In the genomic region with DNA sequence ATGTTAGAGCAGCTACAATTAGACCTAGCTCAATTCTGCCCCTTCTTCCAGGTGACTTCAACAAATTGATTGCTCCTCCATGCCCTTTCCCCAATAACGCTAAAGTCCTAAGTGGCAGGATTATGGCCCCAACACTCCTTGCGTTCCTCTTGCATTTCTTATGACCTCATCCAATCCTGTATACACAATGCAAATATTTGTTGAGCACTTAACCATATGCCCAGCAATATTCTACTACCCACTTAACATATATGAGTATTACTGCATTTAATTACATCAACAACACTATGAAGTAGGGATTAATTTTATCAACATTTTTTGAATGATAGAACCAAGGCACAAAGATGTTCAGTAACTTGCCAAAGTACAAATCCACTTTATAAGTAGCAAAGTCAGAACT, we compare ENCODE assay signal across 1 cellular context.
TF ChIP-seq lines count a peak whose summit lies in the region.

No MANE protein-coding gene starts in this region.

TF ChIP-seq in HEK293, 187 proteins besides CTCF, POLR2A, EP300 and RAD21 (continued from another document and continues in another):
- peak; percentile 71 for TF ChIP-seq ZNF629 (tag by site-specific recombination; IDR thresholded peaks at IDR 0.05)
- TF ChIP-seq ZNF624 (tag by site-specific recombination; IDR thresholded peaks at IDR 0.05): no peak
- peak; percentile 30; the same call in 1 of the 2 replicates for TF ChIP-seq ZBTB21 (tag by site-specific recombination; IDR thresholded peaks at IDR 0.05)
- no peak for TF ChIP-seq GLI4 (tag by site-specific recombination; IDR thresholded peaks at IDR 0.05)
- no peak for TF ChIP-seq RBAK (tag by site-specific recombination; IDR thresholded peaks at IDR 0.05)
- TF ChIP-seq ZBTB20 (tag by site-specific recombination; IDR thresholded peaks at IDR 0.05): no peak
- TF ChIP-seq SP3 (tag by site-specific recombination; IDR thresholded peaks at IDR 0.05): peak; percentile 42; the same call in 1 of the 2 replicates
- TF ChIP-seq, protein P1, sequence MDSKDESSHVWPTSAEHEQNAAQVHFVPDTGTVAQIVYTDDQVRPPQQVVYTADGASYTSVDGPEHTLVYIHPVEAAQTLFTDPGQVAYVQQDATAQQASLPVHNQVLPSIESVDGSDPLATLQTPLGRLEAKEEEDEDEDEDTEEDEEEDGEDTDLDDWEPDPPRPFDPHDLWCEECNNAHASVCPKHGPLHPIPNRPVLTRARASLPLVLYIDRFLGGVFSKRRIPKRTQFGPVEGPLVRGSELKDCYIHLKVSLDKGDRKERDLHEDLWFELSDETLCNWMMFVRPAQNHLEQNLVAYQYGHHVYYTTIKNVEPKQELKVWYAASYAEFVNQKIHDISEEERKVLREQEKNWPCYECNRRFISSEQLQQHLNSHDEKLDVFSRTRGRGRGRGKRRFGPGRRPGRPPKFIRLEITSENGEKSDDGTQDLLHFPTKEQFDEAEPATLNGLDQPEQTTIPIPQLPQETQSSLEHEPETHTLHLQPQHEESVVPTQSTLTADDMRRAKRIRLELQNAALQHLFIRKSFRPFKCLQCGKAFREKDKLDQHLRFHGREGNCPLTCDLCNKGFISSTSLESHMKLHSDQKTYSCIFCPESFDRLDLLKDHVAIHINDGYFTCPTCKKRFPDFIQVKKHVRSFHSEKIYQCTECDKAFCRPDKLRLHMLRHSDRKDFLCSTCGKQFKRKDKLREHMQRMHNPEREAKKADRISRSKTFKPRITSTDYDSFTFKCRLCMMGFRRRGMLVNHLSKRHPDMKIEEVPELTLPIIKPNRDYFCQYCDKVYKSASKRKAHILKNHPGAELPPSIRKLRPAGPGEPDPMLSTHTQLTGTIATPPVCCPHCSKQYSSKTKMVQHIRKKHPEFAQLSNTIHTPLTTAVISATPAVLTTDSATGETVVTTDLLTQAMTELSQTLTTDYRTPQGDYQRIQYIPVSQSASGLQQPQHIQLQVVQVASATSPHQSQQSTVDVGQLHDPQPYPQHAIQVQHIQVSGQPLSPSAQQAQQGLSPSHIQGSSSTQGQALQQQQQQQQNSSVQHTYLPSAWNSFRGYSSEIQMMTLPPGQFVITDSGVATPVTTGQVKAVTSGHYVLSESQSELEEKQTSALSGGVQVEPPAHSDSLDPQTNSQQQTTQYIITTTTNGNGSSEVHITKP (tag by site-specific recombination; IDR thresholded peaks at IDR 0.05): no peak
- TF ChIP-seq ZNF366 (tag by site-specific recombination; conservative IDR thresholded peaks at IDR 0.05): peak; percentile 67; the same call in 1 of the 2 replicates
- no peak for TF ChIP-seq ZNF157 (tag by site-specific recombination; IDR thresholded peaks at IDR 0.05)
- TF ChIP-seq, protein P2, sequence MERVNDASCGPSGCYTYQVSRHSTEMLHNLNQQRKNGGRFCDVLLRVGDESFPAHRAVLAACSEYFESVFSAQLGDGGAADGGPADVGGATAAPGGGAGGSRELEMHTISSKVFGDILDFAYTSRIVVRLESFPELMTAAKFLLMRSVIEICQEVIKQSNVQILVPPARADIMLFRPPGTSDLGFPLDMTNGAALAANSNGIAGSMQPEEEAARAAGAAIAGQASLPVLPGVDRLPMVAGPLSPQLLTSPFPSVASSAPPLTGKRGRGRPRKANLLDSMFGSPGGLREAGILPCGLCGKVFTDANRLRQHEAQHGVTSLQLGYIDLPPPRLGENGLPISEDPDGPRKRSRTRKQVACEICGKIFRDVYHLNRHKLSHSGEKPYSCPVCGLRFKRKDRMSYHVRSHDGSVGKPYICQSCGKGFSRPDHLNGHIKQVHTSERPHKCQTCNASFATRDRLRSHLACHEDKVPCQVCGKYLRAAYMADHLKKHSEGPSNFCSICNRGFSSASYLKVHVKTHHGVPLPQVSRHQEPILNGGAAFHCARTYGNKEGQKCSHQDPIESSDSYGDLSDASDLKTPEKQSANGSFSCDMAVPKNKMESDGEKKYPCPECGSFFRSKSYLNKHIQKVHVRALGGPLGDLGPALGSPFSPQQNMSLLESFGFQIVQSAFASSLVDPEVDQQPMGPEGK (tag by site-specific recombination; IDR thresholded peaks at IDR 0.05): peak; percentile 38; the same call in 1 of the 2 replicates
- TF ChIP-seq KLF10 (tag by site-specific recombination; IDR thresholded peaks at IDR 0.05): no peak
- TF ChIP-seq ZNF677 (tag by site-specific recombination; IDR thresholded peaks at IDR 0.05): no peak
- TF ChIP-seq ZNF274 (IDR thresholded peaks at IDR 0.05; ENCODE audit: low read length): no peak
- TF ChIP-seq ZNF274 (tag by site-specific recombination; IDR thresholded peaks at IDR 0.05; ENCODE audit: borderline replicate concordance): no peak
- no peak for TF ChIP-seq ZNF623 (tag by site-specific recombination; IDR thresholded peaks at IDR 0.05)
- TF ChIP-seq ZNF24 (tag by site-specific recombination; IDR thresholded peaks at IDR 0.05): no peak; the same call in 1 of the 2 replicates
- no peak for TF ChIP-seq ZSCAN16 (tag by site-specific recombination; IDR thresholded peaks at IDR 0.05)
- TF ChIP-seq WT1 (tag by site-specific recombination; IDR thresholded peaks at IDR 0.05): 0 out of 2 replicates have a peak, but pooled peaks have one; percentile 23
- TF ChIP-seq KLF7 (tag by site-specific recombination; IDR thresholded peaks at IDR 0.05; ENCODE audit: borderline replicate concordance): no peak
- no peak for TF ChIP-seq ZNF350 (tag by site-specific recombination; IDR thresholded peaks at IDR 0.05)
- TF ChIP-seq IKZF3 (tag by site-specific recombination; IDR thresholded peaks at IDR 0.05): 0 out of 2 replicates have a peak, but pooled peaks have one; percentile 27
- no peak for TF ChIP-seq FEZF1 (tag by site-specific recombination; IDR thresholded peaks at IDR 0.05)
- no peak for TF ChIP-seq ZNF248 (tag by site-specific recombination; IDR thresholded peaks at IDR 0.05)
- TF ChIP-seq ZNF600 (tag by site-specific recombination; IDR thresholded peaks at IDR 0.05): 0 out of 2 replicates have a peak, but pooled peaks have one; percentile 31
- no peak for TF ChIP-seq ZNF423 (tag by site-specific recombination; IDR thresholded peaks at IDR 0.05)
- no peak for TF ChIP-seq ZNF114 (tag by site-specific recombination; IDR thresholded peaks at IDR 0.05)
- TF ChIP-seq, protein P3, sequence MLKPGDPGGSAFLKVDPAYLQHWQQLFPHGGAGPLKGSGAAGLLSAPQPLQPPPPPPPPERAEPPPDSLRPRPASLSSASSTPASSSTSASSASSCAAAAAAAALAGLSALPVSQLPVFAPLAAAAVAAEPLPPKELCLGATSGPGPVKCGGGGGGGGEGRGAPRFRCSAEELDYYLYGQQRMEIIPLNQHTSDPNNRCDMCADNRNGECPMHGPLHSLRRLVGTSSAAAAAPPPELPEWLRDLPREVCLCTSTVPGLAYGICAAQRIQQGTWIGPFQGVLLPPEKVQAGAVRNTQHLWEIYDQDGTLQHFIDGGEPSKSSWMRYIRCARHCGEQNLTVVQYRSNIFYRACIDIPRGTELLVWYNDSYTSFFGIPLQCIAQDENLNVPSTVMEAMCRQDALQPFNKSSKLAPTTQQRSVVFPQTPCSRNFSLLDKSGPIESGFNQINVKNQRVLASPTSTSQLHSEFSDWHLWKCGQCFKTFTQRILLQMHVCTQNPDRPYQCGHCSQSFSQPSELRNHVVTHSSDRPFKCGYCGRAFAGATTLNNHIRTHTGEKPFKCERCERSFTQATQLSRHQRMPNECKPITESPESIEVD (tag by site-specific recombination; IDR thresholded peaks at IDR 0.05): peak; percentile 59
- TF ChIP-seq, protein P4, sequence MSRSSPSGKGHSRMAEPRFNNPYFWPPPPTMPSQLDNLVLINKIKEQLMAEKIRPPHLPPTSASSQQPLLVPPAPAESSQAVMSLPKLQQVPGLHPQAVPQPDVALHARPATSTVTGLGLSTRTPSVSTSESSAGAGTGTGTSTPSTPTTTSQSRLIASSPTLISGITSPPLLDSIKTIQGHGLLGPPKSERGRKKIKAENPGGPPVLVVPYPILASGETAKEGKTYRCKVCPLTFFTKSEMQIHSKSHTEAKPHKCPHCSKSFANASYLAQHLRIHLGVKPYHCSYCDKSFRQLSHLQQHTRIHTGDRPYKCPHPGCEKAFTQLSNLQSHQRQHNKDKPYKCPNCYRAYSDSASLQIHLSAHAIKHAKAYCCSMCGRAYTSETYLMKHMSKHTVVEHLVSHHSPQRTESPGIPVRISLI (tag by site-specific recombination; IDR thresholded peaks at IDR 0.05): peak; percentile 87
- TF ChIP-seq ZNF311 (tag by site-specific recombination; IDR thresholded peaks at IDR 0.05; ENCODE audit: borderline replicate concordance): no peak
- TF ChIP-seq, protein P5, sequence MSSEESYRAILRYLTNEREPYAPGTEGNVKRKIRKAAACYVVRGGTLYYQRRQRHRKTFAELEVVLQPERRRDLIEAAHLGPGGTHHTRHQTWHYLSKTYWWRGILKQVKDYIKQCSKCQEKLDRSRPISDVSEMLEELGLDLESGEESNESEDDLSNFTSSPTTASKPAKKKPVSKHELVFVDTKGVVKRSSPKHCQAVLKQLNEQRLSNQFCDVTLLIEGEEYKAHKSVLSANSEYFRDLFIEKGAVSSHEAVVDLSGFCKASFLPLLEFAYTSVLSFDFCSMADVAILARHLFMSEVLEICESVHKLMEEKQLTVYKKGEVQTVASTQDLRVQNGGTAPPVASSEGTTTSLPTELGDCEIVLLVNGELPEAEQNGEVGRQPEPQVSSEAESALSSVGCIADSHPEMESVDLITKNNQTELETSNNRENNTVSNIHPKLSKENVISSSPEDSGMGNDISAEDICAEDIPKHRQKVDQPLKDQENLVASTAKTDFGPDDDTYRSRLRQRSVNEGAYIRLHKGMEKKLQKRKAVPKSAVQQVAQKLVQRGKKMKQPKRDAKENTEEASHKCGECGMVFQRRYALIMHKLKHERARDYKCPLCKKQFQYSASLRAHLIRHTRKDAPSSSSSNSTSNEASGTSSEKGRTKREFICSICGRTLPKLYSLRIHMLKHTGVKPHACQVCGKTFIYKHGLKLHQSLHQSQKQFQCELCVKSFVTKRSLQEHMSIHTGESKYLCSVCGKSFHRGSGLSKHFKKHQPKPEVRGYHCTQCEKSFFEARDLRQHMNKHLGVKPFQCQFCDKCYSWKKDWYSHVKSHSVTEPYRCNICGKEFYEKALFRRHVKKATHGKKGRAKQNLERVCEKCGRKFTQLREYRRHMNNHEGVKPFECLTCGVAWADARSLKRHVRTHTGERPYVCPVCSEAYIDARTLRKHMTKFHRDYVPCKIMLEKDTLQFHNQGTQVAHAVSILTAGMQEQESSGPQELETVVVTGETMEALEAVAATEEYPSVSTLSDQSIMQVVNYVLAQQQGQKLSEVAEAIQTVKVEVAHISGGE (tag by site-specific recombination; conservative IDR thresholded peaks at IDR 0.05; ENCODE audit: low read depth): no peak
- TF ChIP-seq, protein P6, sequence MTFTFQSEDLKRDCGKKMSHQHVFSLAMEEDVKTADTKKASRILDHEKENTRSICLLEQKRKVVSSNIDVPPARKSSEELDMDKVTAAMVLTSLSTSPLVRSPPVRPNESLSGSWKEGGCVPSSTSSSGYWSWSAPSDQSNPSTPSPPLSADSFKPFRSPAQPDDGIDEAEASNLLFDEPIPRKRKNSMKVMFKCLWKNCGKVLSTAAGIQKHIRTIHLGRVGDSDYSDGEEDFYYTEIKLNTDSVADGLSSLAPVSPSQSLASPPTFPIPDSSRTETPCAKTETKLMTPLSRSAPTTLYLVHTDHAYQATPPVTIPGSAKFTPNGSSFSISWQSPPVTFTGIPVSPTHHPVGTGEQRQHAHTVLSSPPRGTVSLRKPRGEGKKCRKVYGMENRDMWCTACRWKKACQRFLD (tag by site-specific recombination; IDR thresholded peaks at IDR 0.05): no peak
- TF ChIP-seq MYNN (tag by site-specific recombination; IDR thresholded peaks at IDR 0.05; ENCODE audit: borderline replicate concordance): no peak
- TF ChIP-seq ZNF416 (tag by site-specific recombination; IDR thresholded peaks at IDR 0.05): no peak
- no peak for TF ChIP-seq ZSCAN23 (tag by site-specific recombination; IDR thresholded peaks at IDR 0.05)
- TF ChIP-seq ZNF792 (tag by site-specific recombination; IDR thresholded peaks at IDR 0.05): no peak
- TF ChIP-seq MZF1 (tag by site-specific recombination; IDR thresholded peaks at IDR 0.05; ENCODE audit: borderline replicate concordance): no peak
- TF ChIP-seq KLF16 (tag by site-specific recombination; IDR thresholded peaks at IDR 0.05): no peak
- TF ChIP-seq ZNF2 (tag by site-specific recombination; IDR thresholded peaks at IDR 0.05): no peak
- TF ChIP-seq ZNF837 (tag by site-specific recombination; IDR thresholded peaks at IDR 0.05): no peak
- TF ChIP-seq ZSCAN30 (tag by site-specific recombination; IDR thresholded peaks at IDR 0.05): no peak
- no peak for TF ChIP-seq ZNF571 (tag by site-specific recombination; IDR thresholded peaks at IDR 0.05)
- TF ChIP-seq ZNF426 (tag by site-specific recombination; IDR thresholded peaks at IDR 0.05): no peak
- TF ChIP-seq, protein P7, sequence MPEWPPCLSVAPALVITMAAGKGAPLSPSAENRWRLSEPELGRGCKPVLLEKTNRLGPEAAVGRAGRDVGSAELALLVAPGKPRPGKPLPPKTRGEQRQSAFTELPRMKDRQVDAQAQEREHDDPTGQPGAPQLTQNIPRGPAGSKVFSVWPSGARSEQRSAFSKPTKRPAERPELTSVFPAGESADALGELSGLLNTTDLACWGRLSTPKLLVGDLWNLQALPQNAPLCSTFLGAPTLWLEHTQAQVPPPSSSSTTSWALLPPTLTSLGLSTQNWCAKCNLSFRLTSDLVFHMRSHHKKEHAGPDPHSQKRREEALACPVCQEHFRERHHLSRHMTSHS (tag by site-specific recombination; IDR thresholded peaks at IDR 0.05): no peak
- no peak for TF ChIP-seq ZNF341 (tag by site-specific recombination; IDR thresholded peaks at IDR 0.05; ENCODE audit: low read depth)
- TF ChIP-seq ZNF221 (tag by site-specific recombination; IDR thresholded peaks at IDR 0.05; ENCODE audit: borderline replicate concordance): no peak
- TF ChIP-seq ZNF473 (tag by site-specific recombination; IDR thresholded peaks at IDR 0.05): no peak
- no peak for TF ChIP-seq ZBTB1 (tag by site-specific recombination; IDR thresholded peaks at IDR 0.05)
- no peak for TF ChIP-seq HOXC10 (CRISPR knock-in tag; IDR thresholded peaks at IDR 0.05)
- TF ChIP-seq, protein P8, sequence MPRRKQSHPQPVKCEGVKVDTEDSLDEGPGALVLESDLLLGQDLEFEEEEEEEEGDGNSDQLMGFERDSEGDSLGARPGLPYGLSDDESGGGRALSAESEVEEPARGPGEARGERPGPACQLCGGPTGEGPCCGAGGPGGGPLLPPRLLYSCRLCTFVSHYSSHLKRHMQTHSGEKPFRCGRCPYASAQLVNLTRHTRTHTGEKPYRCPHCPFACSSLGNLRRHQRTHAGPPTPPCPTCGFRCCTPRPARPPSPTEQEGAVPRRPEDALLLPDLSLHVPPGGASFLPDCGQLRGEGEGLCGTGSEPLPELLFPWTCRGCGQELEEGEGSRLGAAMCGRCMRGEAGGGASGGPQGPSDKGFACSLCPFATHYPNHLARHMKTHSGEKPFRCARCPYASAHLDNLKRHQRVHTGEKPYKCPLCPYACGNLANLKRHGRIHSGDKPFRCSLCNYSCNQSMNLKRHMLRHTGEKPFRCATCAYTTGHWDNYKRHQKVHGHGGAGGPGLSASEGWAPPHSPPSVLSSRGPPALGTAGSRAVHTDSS (tag by site-specific recombination; IDR thresholded peaks at IDR 0.05): no peak
